Comparison of ENCODE assay signal across 13 cellular contexts in the genomic region with DNA sequence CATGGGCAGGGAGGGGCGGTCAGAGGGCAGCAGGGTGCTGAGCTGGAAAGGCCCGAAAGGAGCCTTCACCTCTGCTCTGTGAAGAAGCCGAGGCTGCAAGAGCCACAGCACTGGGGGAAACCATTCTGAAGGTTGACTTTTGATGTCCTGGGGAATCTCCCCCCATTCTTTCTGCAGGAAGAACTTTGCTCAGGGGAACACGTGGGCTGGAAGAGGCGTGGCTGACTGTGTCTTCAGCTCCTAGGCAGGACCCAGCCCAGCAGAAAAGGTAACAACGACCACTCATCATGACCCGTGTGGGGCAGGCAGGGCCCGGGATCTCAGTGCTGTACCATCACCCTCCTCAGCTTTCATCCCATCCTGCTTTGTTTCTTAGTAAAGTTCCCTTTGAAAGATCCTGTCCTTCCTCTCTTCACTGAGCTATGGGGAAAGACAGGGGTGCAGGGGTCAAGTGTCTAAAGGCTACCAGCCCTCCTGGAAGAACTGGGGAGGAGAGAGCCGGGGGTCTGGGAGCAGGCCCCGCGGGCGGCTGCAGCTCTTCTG.
DNase-seq lines count a peak whose midpoint lies in the region; ATAC-seq, FAIRE-seq and TF ChIP-seq lines count a peak whose summit lies in the region.
"Had no signal": no experiment of that assay in that cellular context is flagged by ENCODE, and none has a peak within 500 bp of the region (broad histone marks: within the 10 kb centered on the region; RNA-seq: fewer than 3 reads in every experiment).

No MANE protein-coding gene starts in this region.

- peak; percentile 7 for FAIRE-seq in bronchial epithelial cell (lab: Jason Lieb, UNC)
- FAIRE-seq: endothelial cell of umbilical vein had no signal

- no peak overlapping the region for H3K27ac ChIP-seq in mesodermal cell (ENCODE audit: low read depth, low read length, severe bottlenecking)
- H3K27ac ChIP-seq: tibial artery had no signal

- H3K27ac Mint-ChIP-seq in activated naive CD4-positive, alpha-beta T cell treated with anti-CD3 and anti-CD28 coated beads, Interleukin-2, amount 50 U/mL, for 24 hours, result no peak overlapping the region
- H3K27ac Mint-ChIP-seq in activated naive CD4-positive, alpha-beta T cell treated with anti-CD3 and anti-CD28 coated beads, Interleukin-2, amount 50 U/mL, for 72 hours, result no peak overlapping the region
- H3K27ac Mint-ChIP-seq in type B pancreatic cell, result no peak overlapping the region
- H3K27ac Mint-ChIP-seq: activated CD4-positive, alpha-beta memory T cell treated with anti-CD3 and anti-CD28 coated beads, Interleukin-2, amount 10 ng/mL, durations not matched to agents 7 days and 5 days had no signal

- H3K36me3 ChIP-seq in bronchial epithelial cell (ENCODE audit: control insufficient read depth, insufficient read depth, low read length) (no peaks in the 10 kb centered on the region), mesodermal cell (ENCODE audit: control insufficient read depth, insufficient read depth, low read length) (no peaks in the 10 kb centered on the region)
- H3K36me3 ChIP-seq: tibial artery had no signal

- no peaks in the 10 kb centered on the region for H3K4me1 ChIP-seq in mesodermal cell (ENCODE audit: control insufficient read depth, insufficient read depth, low read length, poor library complexity, severe bottlenecking)

- no peak for DNase-seq in activated naive CD4-positive, alpha-beta T cell treated with anti-CD3 and anti-CD28 coated beads, Interleukin-2, amount 50 U/mL, for 72 hours (ENCODE audit: low spot score in 2 of 2)
- DNase-seq in bronchial epithelial cell (ENCODE audit: low read depth), result no peak
- DNase-seq in type B pancreatic cell (ENCODE audit: extremely low spot score, unreplicated experiment), result no peak
- DNase-seq in GF-D8 (lab: John Stamatoyannopoulos, UW), result no peak
- no peak for DNase-seq in GM13977 (ENCODE audit: low spot score)
- DNase-seq: activated CD4-positive, alpha-beta memory T cell treated with anti-CD3 and anti-CD28 coated beads, Interleukin-2, amount 10 ng/mL, durations not matched to agents 7 days and 5 days; Right ventricle myocardium superior; T-helper 9 cell had no signal

- no peak for TF ChIP-seq CTCF in bronchial epithelial cell (IDR thresholded peaks at IDR 0.05; ENCODE audit: insufficient read depth, low read length, severe bottlenecking)
- no peak for TF ChIP-seq CTCF in type B pancreatic cell (conservative IDR thresholded peaks at IDR 0.05)
- no peak for TF ChIP-seq CTCF in GM13977 (IDR thresholded peaks at IDR 0.05; ENCODE audit: extremely low read depth, insufficient read depth, missing control alignments)

- ATAC-seq in activated naive CD4-positive, alpha-beta T cell treated with anti-CD3 and anti-CD28 coated beads, Interleukin-2, amount 50 U/mL, for 72 hours, result no peak
- no peak for ATAC-seq in HG03025 (IDR thresholded peaks at IDR 0.05; ENCODE audit: low FRiP score, unreplicated experiment)

- H3K4me3 Mint-ChIP-seq in activated naive CD4-positive, alpha-beta T cell treated with anti-CD3 and anti-CD28 coated beads, Interleukin-2, amount 50 U/mL, for 24 hours, result peak overlapping the region; percentile 50
- H3K4me3 Mint-ChIP-seq in type B pancreatic cell, result peak overlapping the region; percentile 76
- H3K4me3 Mint-ChIP-seq: activated CD4-positive, alpha-beta memory T cell treated with anti-CD3 and anti-CD28 coated beads, Interleukin-2, amount 10 ng/mL, durations not matched to agents 7 days and 5 days had no signal

- no peaks in the 10 kb centered on the region for H3K9me3 ChIP-seq in mesodermal cell (ENCODE audit: control insufficient read depth, low read length)
- H3K9me3 ChIP-seq: tibial artery had no signal

- H3K4me3 ChIP-seq in bronchial epithelial cell (ENCODE audit: low read depth, low read length) (no peak overlapping the region), mesodermal cell (ENCODE audit: extremely low read depth, insufficient read depth, low read length, poor library complexity, severe bottlenecking) (peak overlapping the region; percentile 41)

- H3K27me3 ChIP-seq in bronchial epithelial cell (ENCODE audit: control insufficient read depth, insufficient read depth, low read length), result peaks cover 6% of the 10 kb centered on the region

- 58 to 62% methylated on average over 9 to 11 of the region's 12 CpGs for WGBS in mesodermal cell (ENCODE audit: insufficient coverage in 2 of 2), 2 experiments

- no peaks in the 10 kb centered on the region for H3K9me3 Mint-ChIP-seq in activated naive CD4-positive, alpha-beta T cell treated with anti-CD3 and anti-CD28 coated beads, Interleukin-2, amount 50 U/mL, for 24 hours
- no peaks in the 10 kb centered on the region for H3K9me3 Mint-ChIP-seq in activated naive CD4-positive, alpha-beta T cell treated with anti-CD3 and anti-CD28 coated beads, Interleukin-2, amount 50 U/mL, for 72 hours
- no peaks in the 10 kb centered on the region for H3K9me3 Mint-ChIP-seq in type B pancreatic cell
- H3K9me3 Mint-ChIP-seq: activated CD4-positive, alpha-beta memory T cell treated with anti-CD3 and anti-CD28 coated beads, Interleukin-2, amount 10 ng/mL, durations not matched to agents 7 days and 5 days had no signal

- H3K27me3 Mint-ChIP-seq in activated naive CD4-positive, alpha-beta T cell treated with anti-CD3 and anti-CD28 coated beads, Interleukin-2, amount 50 U/mL, for 24 hours, result peaks cover 39% of the 10 kb centered on the region
- H3K27me3 Mint-ChIP-seq in type B pancreatic cell, result peaks cover 57% of the 10 kb centered on the region

- no peaks in the 10 kb centered on the region for H3K36me3 Mint-ChIP-seq in activated naive CD4-positive, alpha-beta T cell treated with anti-CD3 and anti-CD28 coated beads, Interleukin-2, amount 50 U/mL, for 24 hours
- H3K36me3 Mint-ChIP-seq in activated naive CD4-positive, alpha-beta T cell treated with anti-CD3 and anti-CD28 coated beads, Interleukin-2, amount 50 U/mL, for 72 hours, result peaks cover 6 to 17% of the 10 kb centered on the region in 2 donors
- H3K36me3 Mint-ChIP-seq in type B pancreatic cell, result no peaks in the 10 kb centered on the region

- in situ Hi-C loops in GM13977 (cut with MboI; ENCODE audit: low pct_unique_long_range_greater_than_20kb, low sequenced_read_pairs, unreplicated experiment), result no loop called here

- peaks cover 14% of the 10 kb centered on the region for H3K4me1 Mint-ChIP-seq in activated naive CD4-positive, alpha-beta T cell treated with anti-CD3 and anti-CD28 coated beads, Interleukin-2, amount 50 U/mL, for 24 hours
- H3K4me1 Mint-ChIP-seq in type B pancreatic cell (ENCODE audit: unreplicated experiment), result peaks cover 10% of the 10 kb centered on the region
